29 cellular contexts compared by ENCODE assay signal in genomic region chr1:238377280-238377919, GRCh38.
"Had no signal": no experiment of that assay in that cellular context is flagged by ENCODE, and none has a peak within 500 bp of the region (broad histone marks: within the 10 kb centered on the region; RNA-seq: fewer than 3 reads in every experiment).

No MANE protein-coding gene starts in this region.

- H3K79me2 ChIP-seq: hepatocyte, parathyroid adenoma had no signal

- H3K9ac ChIP-seq: parathyroid adenoma had no signal

- H3K4me3 Mint-ChIP-seq: activated CD8-positive, alpha-beta memory T cell treated with anti-CD3 and anti-CD28 coated beads, Interleukin-2, amount 10 ng/mL, durations not matched to agents 7 days and 5 days; activated CD8-positive, alpha-beta T cell treated with anti-CD3 and anti-CD28 coated beads, Interleukin-2, amount 10 ng/mL, durations not matched to agents 7 days and 5 days; activated naive CD4-positive, alpha-beta T cell treated with anti-CD3 and anti-CD28 coated beads, Interleukin-2, amount 50 U/mL, for 24 hours; activated naive CD8-positive, alpha-beta T cell treated with anti-CD3 and anti-CD28 coated beads, Interleukin-2, amount 50 U/mL, for 24 hours; effector memory CD8-positive, alpha-beta T cell; nephron progenitor cell; stimulated activated naive B cell treated with anti-CD40 and anti-IgM and Interleukin-4, amounts not matched to agents 10 μg/mL and 1 μg/mL and 100 μg/mL, for 72 hours had no signal

- H3K4me1 Mint-ChIP-seq: activated CD8-positive, alpha-beta memory T cell treated with anti-CD3 and anti-CD28 coated beads, Interleukin-2, amount 10 ng/mL, durations not matched to agents 7 days and 5 days; activated naive CD4-positive, alpha-beta T cell treated with anti-CD3 and anti-CD28 coated beads, Interleukin-2, amount 50 U/mL, for 24 hours; activated naive CD8-positive, alpha-beta T cell treated with anti-CD3 and anti-CD28 coated beads, Interleukin-2, amount 50 U/mL, for 24 hours; nephron progenitor cell; stimulated activated naive B cell treated with anti-CD40 and anti-IgM and Interleukin-4, amounts not matched to agents 10 μg/mL and 1 μg/mL and 100 μg/mL, for 72 hours had no signal

- FAIRE-seq: endothelial cell of umbilical vein, islet of Langerhans, TTC549 had no signal

- H3K4me2 ChIP-seq: hepatocyte had no signal

- H3K9me3 ChIP-seq: gastroesophageal sphincter, left lung, right atrium auricular region, stomach, suprapubic skin, tibial artery, upper lobe of right lung had no signal

- H2AFZ ChIP-seq: hepatocyte, parathyroid adenoma had no signal

- H3K4me3 ChIP-seq: gastroesophageal sphincter, hepatocyte, left lung, lung, right atrium auricular region, stomach, suprapubic skin, tibial artery, upper lobe of right lung had no signal

- H3K9me3 Mint-ChIP-seq: activated naive CD4-positive, alpha-beta T cell treated with anti-CD3 and anti-CD28 coated beads, Interleukin-2, amount 50 U/mL, for 24 hours; activated naive CD8-positive, alpha-beta T cell treated with anti-CD3 and anti-CD28 coated beads, Interleukin-2, amount 50 U/mL, for 24 hours; nephron progenitor cell had no signal

- H3K27me3 ChIP-seq: gastroesophageal sphincter, hepatocyte, left lung, right atrium auricular region, stomach, suprapubic skin, tibial artery, upper lobe of right lung had no signal

- H3K27ac Mint-ChIP-seq: activated CD8-positive, alpha-beta memory T cell treated with anti-CD3 and anti-CD28 coated beads, Interleukin-2, amount 10 ng/mL, durations not matched to agents 7 days and 5 days; activated CD8-positive, alpha-beta T cell treated with anti-CD3 and anti-CD28 coated beads, Interleukin-2, amount 10 ng/mL, durations not matched to agents 7 days and 5 days; activated naive CD4-positive, alpha-beta T cell treated with anti-CD3 and anti-CD28 coated beads, Interleukin-2, amount 50 U/mL, for 24 hours; activated naive CD8-positive, alpha-beta T cell treated with anti-CD3 and anti-CD28 coated beads, Interleukin-2, amount 50 U/mL, for 24 hours; activated T-helper 2 cell treated with anti-CD3 and anti-CD28 coated beads, Interferon-gamma antibody, Interleukin-2, Interleukin-4, amounts not matched to agents 10 μg/mL and 5 μg/mL and 100 μg/mL, durations not matched to agents 14 hours and 24 hours and 36 hours; effector memory CD8-positive, alpha-beta T cell; nephron progenitor cell; stimulated activated naive B cell treated with anti-CD40 and anti-IgM and Interleukin-4, amounts not matched to agents 10 μg/mL and 1 μg/mL and 100 μg/mL, for 72 hours had no signal

- H3K36me3 ChIP-seq: gastroesophageal sphincter, left lung, right atrium auricular region, stomach, suprapubic skin, tibial artery, upper lobe of right lung had no signal

- H3K36me3 Mint-ChIP-seq: activated CD8-positive, alpha-beta memory T cell treated with anti-CD3 and anti-CD28 coated beads, Interleukin-2, amount 10 ng/mL, durations not matched to agents 7 days and 5 days; activated naive CD4-positive, alpha-beta T cell treated with anti-CD3 and anti-CD28 coated beads, Interleukin-2, amount 50 U/mL, for 24 hours; stimulated activated naive B cell treated with anti-CD40 and anti-IgM and Interleukin-4, amounts not matched to agents 10 μg/mL and 1 μg/mL and 100 μg/mL, for 72 hours had no signal

- H3K27me3 Mint-ChIP-seq: activated CD8-positive, alpha-beta memory T cell treated with anti-CD3 and anti-CD28 coated beads, Interleukin-2, amount 10 ng/mL, durations not matched to agents 7 days and 5 days; activated naive CD4-positive, alpha-beta T cell treated with anti-CD3 and anti-CD28 coated beads, Interleukin-2, amount 50 U/mL, for 24 hours; activated naive CD8-positive, alpha-beta T cell treated with anti-CD3 and anti-CD28 coated beads, Interleukin-2, amount 50 U/mL, for 24 hours; effector memory CD8-positive, alpha-beta T cell; stimulated activated naive B cell treated with anti-CD40 and anti-IgM and Interleukin-4, amounts not matched to agents 10 μg/mL and 1 μg/mL and 100 μg/mL, for 72 hours had no signal

- H3K4me1 ChIP-seq: gastroesophageal sphincter, left lung, parathyroid adenoma, right atrium auricular region, stomach, suprapubic skin, tibial artery, upper lobe of right lung had no signal

- H3K27ac ChIP-seq: gastroesophageal sphincter, hepatocyte, left lung, parathyroid adenoma, right atrium auricular region, stomach, suprapubic skin, tibial artery, upper lobe of right lung had no signal

- DNase-seq: activated CD8-positive, alpha-beta memory T cell treated with anti-CD3 and anti-CD28 coated beads, Interleukin-2, amount 10 ng/mL, durations not matched to agents 7 days and 5 days; activated CD8-positive, alpha-beta T cell treated with anti-CD3 and anti-CD28 coated beads, Interleukin-2, amount 10 ng/mL, durations not matched to agents 7 days and 5 days; activated naive CD8-positive, alpha-beta T cell treated with anti-CD3 and anti-CD28 coated beads, Interleukin-2, amount 50 U/mL, for 24 hours; activated T-cell treated with anti-CD3 and anti-CD28 coated beads, Interleukin-2, amount 50 U/mL, for 48 hours; amygdala; caudate nucleus; cortex of kidney; effector memory CD8-positive, alpha-beta T cell; left lung; nephron progenitor cell; nucleus accumbens; stimulated activated CD4-positive, alpha-beta T cell treated with anti-CD3 and anti-CD28 coated beads, Interleukin-15, amount 100 ng/mL, for 24 hours; stimulated activated CD4-positive, alpha-beta T cell treated with anti-CD3 and anti-CD28 coated beads, Interleukin-2, amount 100 ng/mL, for 24 hours; stimulated activated naive B cell treated with anti-CD40 and anti-IgM and Interleukin-4, amounts not matched to agents 10 μg/mL and 1 μg/mL and 100 μg/mL, for 72 hours; stomach; T-helper 9 cell; tibial artery; upper lobe of right lung had no signal
